17 cellular contexts compared by ENCODE assay signal in genomic region chr7:37248396-37248836, GRCh38.
DNase-seq lines count a peak whose midpoint lies in the region; ATAC-seq and TF ChIP-seq lines count a peak whose summit lies in the region.
"Had no signal": no experiment of that assay in that cellular context is flagged by ENCODE, and none has a peak within 500 bp of the region (broad histone marks: within the 10 kb centered on the region; RNA-seq: fewer than 3 reads in every experiment).

No MANE protein-coding gene starts in this region.

- H3K9ac ChIP-seq in neural cell (ENCODE audit: low read length) = no peak overlapping the region

- H3K4me3 ChIP-seq in A673 (ENCODE audit: low read depth, low read length, poor library complexity, severe bottlenecking) (no peak overlapping the region), right cardiac atrium (ENCODE audit: low read length) (no peak overlapping the region), neural cell (ENCODE audit: low read length) (peak overlapping the region; percentile 13), osteoblast (ENCODE audit: insufficient read depth, low read length) (no peak overlapping the region)
- H3K4me3 ChIP-seq: esophagus squamous epithelium had no signal

- no peaks in the 10 kb centered on the region for H3K4me1 ChIP-seq in A673 (ENCODE audit: insufficient read depth, low read length, poor library complexity, severe bottlenecking)
- peaks cover 3% of the 10 kb centered on the region for H3K4me1 ChIP-seq in right cardiac atrium (ENCODE audit: control insufficient read depth, insufficient read depth, low read length)
- no peaks in the 10 kb centered on the region for H3K4me1 ChIP-seq in osteoblast (ENCODE audit: insufficient read depth, low read length)

- peak overlapping the region; percentile 41 for H3K4me3 Mint-ChIP-seq in WTC11
- H3K4me3 Mint-ChIP-seq: activated naive CD8-positive, alpha-beta T cell treated with anti-CD3 and anti-CD28 coated beads, Interleukin-2, amount 10 ng/mL, durations not matched to agents 7 days and 5 days; immature natural killer cell; T-cell had no signal

- H3K27ac ChIP-seq in A673 (ENCODE audit: low read depth, low read length, poor library complexity, severe bottlenecking) (no peak overlapping the region), right cardiac atrium (ENCODE audit: low read length) (no peak overlapping the region), neural cell (ENCODE audit: low read length) (peak overlapping the region; percentile 38), osteoblast (ENCODE audit: low read depth, low read length) (no peak overlapping the region)
- H3K27ac ChIP-seq: esophagus squamous epithelium had no signal

- TF ChIP-seq EP300 in neural cell (conservative IDR thresholded peaks at IDR 0.05; ENCODE audit: poor library complexity, severe bottlenecking) = no peak

- intact Hi-C loops in A673 (cut with micrococcal nuclease; ENCODE audit: unreplicated experiment) (no loop called here), right cardiac atrium (cut with DNase I) (no loop called here)

- H3K27ac Mint-ChIP-seq in WTC11 = peak overlapping the region; percentile 99
- H3K27ac Mint-ChIP-seq: activated naive CD8-positive, alpha-beta T cell treated with anti-CD3 and anti-CD28 coated beads, Interleukin-2, amount 10 ng/mL, durations not matched to agents 7 days and 5 days; T-cell had no signal

- H3K79me2 ChIP-seq in neural cell (replicated peaks; ENCODE audit: insufficient read depth, low read length) = no peaks in the 10 kb centered on the region
- H3K79me2 ChIP-seq in osteoblast (ENCODE audit: insufficient read depth, low read length) = no peaks in the 10 kb centered on the region

- no peaks in the 10 kb centered on the region for H3K27me3 ChIP-seq in A673 (replicated peaks; ENCODE audit: insufficient read depth, low read depth, low read length, poor library complexity)
- H3K27me3 ChIP-seq in right cardiac atrium (ENCODE audit: control insufficient read depth, insufficient read depth) = no peaks in the 10 kb centered on the region
- no peaks in the 10 kb centered on the region for H3K27me3 ChIP-seq in neural cell (ENCODE audit: insufficient read depth, low read depth, low read length)
- no peaks in the 10 kb centered on the region for H3K27me3 ChIP-seq in osteoblast (ENCODE audit: insufficient read depth, low read length)
- H3K27me3 ChIP-seq: esophagus squamous epithelium had no signal

- CTCF ChIA-PET in A673 (lab: Charles Lee) = no interaction called here
- CTCF ChIA-PET in WTC11 (lab: Charles Lee) = interaction anchor here (0.9 to 3.3 kb wide), 14 partner anchors 8 to 446 kb away, joined by 3 to 27 read pairs (median 4); no protein-coding TSS in a partner anchor

- H3K36me3 ChIP-seq in A673 (ENCODE audit: insufficient read depth, low read length, poor library complexity, severe bottlenecking) = no peaks in the 10 kb centered on the region
- no peaks in the 10 kb centered on the region for H3K36me3 ChIP-seq in neural cell (ENCODE audit: insufficient read depth, low read length)
- H3K36me3 ChIP-seq in osteoblast (ENCODE audit: insufficient read depth, low read length) = no peaks in the 10 kb centered on the region
- H3K36me3 ChIP-seq: esophagus squamous epithelium had no signal

- H3K36me3 Mint-ChIP-seq in WTC11 = peaks cover 14% of the 10 kb centered on the region

- BruUV-seq in A673 (replicated peaks; lab: Mats Ljungman, UMichigan) = no TSS peak

- peak overlapping the region; percentile 35 for H2AFZ ChIP-seq in neural cell (ENCODE audit: low read depth, low read length)
- H2AFZ ChIP-seq in osteoblast (ENCODE audit: low read length) = no peak overlapping the region

- peaks cover 63% of the 10 kb centered on the region for H3K4me1 Mint-ChIP-seq in WTC11

- no peak for TF ChIP-seq RAD21 in neural cell (conservative IDR thresholded peaks at IDR 0.05)

- 47% methylated on average over 3 of the region's 3 CpGs for WGBS in right cardiac atrium

- H4K20me1 ChIP-seq in neural cell (ENCODE audit: insufficient read depth) = no peaks in the 10 kb centered on the region
- no peaks in the 10 kb centered on the region for H4K20me1 ChIP-seq in osteoblast (ENCODE audit: insufficient read depth, low read length)

- peaks cover 7% of the 10 kb centered on the region for H3K9me3 Mint-ChIP-seq in WTC11
- H3K9me3 Mint-ChIP-seq: immature natural killer cell, T-cell had no signal

- H3K27me3 Mint-ChIP-seq in WTC11 (ENCODE audit: low read depth) = no peaks in the 10 kb centered on the region
- H3K27me3 Mint-ChIP-seq: activated naive CD8-positive, alpha-beta T cell treated with anti-CD3 and anti-CD28 coated beads, Interleukin-2, amount 10 ng/mL, durations not matched to agents 7 days and 5 days; T-cell had no signal

- H3K9me3 ChIP-seq in A673 (ENCODE audit: low read depth, low read length, poor library complexity, severe bottlenecking) (no peaks in the 10 kb centered on the region), right cardiac atrium (ENCODE audit: control insufficient read depth, low read length) (no peaks in the 10 kb centered on the region), neural cell (ENCODE audit: low read length) (no peaks in the 10 kb centered on the region), osteoblast (ENCODE audit: low read depth, low read length) (no peaks in the 10 kb centered on the region)
- H3K9me3 ChIP-seq: esophagus squamous epithelium had no signal

- no peaks in the 10 kb centered on the region for H3K9me2 ChIP-seq in neural cell (ENCODE audit: insufficient read depth, low read length)

- ATAC-seq in WTC11 (peak; percentile 97), right cardiac atrium (peak; percentile 49 to 74), GM18519 (IDR thresholded peaks at IDR 0.05; ENCODE audit: low FRiP score, unreplicated experiment) (no peak), GM18867 (IDR thresholded peaks at IDR 0.05; ENCODE audit: unreplicated experiment) (no peak), GM21515 (IDR thresholded peaks at IDR 0.05; ENCODE audit: unreplicated experiment) (no peak)
- ATAC-seq: Panc1, T-cell had no signal

- peak; percentile 5 for DNase-seq in A673 (ENCODE audit: low spot score)
- DNase-seq in WTC11 (ENCODE audit: low spot score) = peak; percentile 77
- DNase-seq in right cardiac atrium = peak in 2 of 3 donors; percentile 28 to 53
- DNase-seq in osteoblast (ENCODE audit: insufficient read length, low spot score, missing footprints) = no peak
- DNase-seq: activated CD4-positive, alpha-beta T cell treated with anti-CD3 and anti-CD28 coated beads for 1 hour; activated naive CD8-positive, alpha-beta T cell treated with anti-CD3 and anti-CD28 coated beads, Interleukin-2, amount 10 ng/mL, durations not matched to agents 7 days and 5 days; esophagus squamous epithelium; immature natural killer cell; NCI-H1092 treated with DMSO at 0.1 percent for 48 hours; NCI-H510A treated with DMSO at 0.1 percent for 48 hours; small intestine; T-cell had no signal

- POLR2A ChIA-PET in A673 (lab: Charles Lee; ENCODE audit: low non-redundant PET) (no interaction called here), WTC11 (lab: Charles Lee) (interaction anchor here (0.8 to 1.3 kb wide), 2 partner anchors 7 to 229 kb away, joined by 3 to 4 read pairs; no protein-coding TSS in a partner anchor)

- H3K4me2 ChIP-seq in neural cell (ENCODE audit: low read length) (no peak overlapping the region), osteoblast (ENCODE audit: insufficient read depth, low read length) (no peak overlapping the region)

- no peaks in the 10 kb centered on the region for H3F3A ChIP-seq in neural cell (ENCODE audit: insufficient read depth, low read length, poor library complexity, severe bottlenecking)

- no peak for TF ChIP-seq CTCF in A673 (conservative IDR thresholded peaks at IDR 0.05; ENCODE audit: low read depth, low read length)
- TF ChIP-seq CTCF in WTC11 (IDR thresholded peaks at IDR 0.05) = no peak
- TF ChIP-seq CTCF in neural cell (IDR thresholded peaks at IDR 0.05; ENCODE audit: poor library complexity, severe bottlenecking) = no peak
- no peak for TF ChIP-seq CTCF in osteoblast (IDR thresholded peaks at IDR 0.05; ENCODE audit: extremely low read depth, low read depth, low read length)

TF ChIP-seq in WTC11, 78 proteins besides CTCF, POLR2A, EP300 and RAD21 (continues in another document):
- no peak for TF ChIP-seq E2F5 (CRISPR knock-in tag; IDR thresholded peaks at IDR 0.05)
- 0 out of 2 replicates have a peak, but pooled peaks have one; percentile 61 for TF ChIP-seq PRRX2 (CRISPR knock-in tag; IDR thresholded peaks at IDR 0.05)
- TF ChIP-seq JAZF1 (CRISPR knock-in tag; IDR thresholded peaks at IDR 0.05) = no peak
- no peak for TF ChIP-seq TEAD4 (CRISPR knock-in tag; IDR thresholded peaks at IDR 0.05)

TF ChIP-seq in neural cell, 6 proteins besides CTCF, POLR2A, EP300 and RAD21:
- TF ChIP-seq POLR2AphosphoS5 (IDR thresholded peaks at IDR 0.05) (no peak), MXI1 (conservative IDR thresholded peaks at IDR 0.05; ENCODE audit: poor library complexity, severe bottlenecking) (no peak), SMC3 (conservative IDR thresholded peaks at IDR 0.05; ENCODE audit: poor library complexity) (no peak), EZH2 (IDR thresholded peaks at IDR 0.05; ENCODE audit: borderline replicate concordance, insufficient read depth, low read length, poor library complexity, severe bottlenecking) (no peak)
- TF ChIP-seq, protein P1, sequence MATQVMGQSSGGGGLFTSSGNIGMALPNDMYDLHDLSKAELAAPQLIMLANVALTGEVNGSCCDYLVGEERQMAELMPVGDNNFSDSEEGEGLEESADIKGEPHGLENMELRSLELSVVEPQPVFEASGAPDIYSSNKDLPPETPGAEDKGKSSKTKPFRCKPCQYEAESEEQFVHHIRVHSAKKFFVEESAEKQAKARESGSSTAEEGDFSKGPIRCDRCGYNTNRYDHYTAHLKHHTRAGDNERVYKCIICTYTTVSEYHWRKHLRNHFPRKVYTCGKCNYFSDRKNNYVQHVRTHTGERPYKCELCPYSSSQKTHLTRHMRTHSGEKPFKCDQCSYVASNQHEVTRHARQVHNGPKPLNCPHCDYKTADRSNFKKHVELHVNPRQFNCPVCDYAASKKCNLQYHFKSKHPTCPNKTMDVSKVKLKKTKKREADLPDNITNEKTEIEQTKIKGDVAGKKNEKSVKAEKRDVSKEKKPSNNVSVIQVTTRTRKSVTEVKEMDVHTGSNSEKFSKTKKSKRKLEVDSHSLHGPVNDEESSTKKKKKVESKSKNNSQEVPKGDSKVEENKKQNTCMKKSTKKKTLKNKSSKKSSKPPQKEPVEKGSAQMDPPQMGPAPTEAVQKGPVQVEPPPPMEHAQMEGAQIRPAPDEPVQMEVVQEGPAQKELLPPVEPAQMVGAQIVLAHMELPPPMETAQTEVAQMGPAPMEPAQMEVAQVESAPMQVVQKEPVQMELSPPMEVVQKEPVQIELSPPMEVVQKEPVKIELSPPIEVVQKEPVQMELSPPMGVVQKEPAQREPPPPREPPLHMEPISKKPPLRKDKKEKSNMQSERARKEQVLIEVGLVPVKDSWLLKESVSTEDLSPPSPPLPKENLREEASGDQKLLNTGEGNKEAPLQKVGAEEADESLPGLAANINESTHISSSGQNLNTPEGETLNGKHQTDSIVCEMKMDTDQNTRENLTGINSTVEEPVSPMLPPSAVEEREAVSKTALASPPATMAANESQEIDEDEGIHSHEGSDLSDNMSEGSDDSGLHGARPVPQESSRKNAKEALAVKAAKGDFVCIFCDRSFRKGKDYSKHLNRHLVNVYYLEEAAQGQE (IDR thresholded peaks at IDR 0.05; ENCODE audit: borderline replicate concordance) = no peak

Comparison
In these comparisons a context has a peak if more than half of its experiments do, and no peak if none do; other contexts are left out.
1. ATAC-seq: peak in WTC11 (single experiment) and right cardiac atrium (2 of 2); none in GM18519 (single experiment), GM18867 (single experiment) and GM21515 (single experiment).